Comparison of ENCODE assay signal across 20 cellular contexts in the genomic region with DNA sequence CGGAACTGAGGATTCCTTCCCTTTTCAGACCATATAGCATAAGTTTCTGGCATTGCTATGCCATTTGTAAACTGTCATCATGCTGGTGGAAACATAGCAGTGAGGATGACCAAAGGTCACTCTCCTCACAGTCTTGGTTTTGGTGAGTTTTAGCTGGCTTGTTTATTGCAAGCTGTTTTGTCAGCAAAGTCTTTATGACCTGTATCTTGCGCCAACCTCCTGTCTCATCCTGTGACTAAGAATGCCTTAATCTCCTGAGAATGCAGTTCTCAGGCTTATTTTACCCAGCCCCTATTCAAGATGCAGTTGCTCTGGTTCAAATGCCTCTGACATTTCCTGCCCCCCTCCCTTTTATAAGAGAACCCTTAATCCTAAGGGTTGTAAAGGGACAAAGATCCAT. TPM values are rescaled to one million over a fixed set of nuclear protein-coding genes. Genes with fewer than 3 reads are reported as not detected.
DNase-seq lines count a peak whose midpoint lies in the region; ATAC-seq and TF ChIP-seq lines count a peak whose summit lies in the region.
"Had no signal": no experiment of that assay in that cellular context is flagged by ENCODE, and none has a peak within 500 bp of the region (broad histone marks: within the 10 kb centered on the region; RNA-seq: fewer than 3 reads in every experiment).

No MANE protein-coding gene starts in this region.

- no peaks in the 10 kb centered on the region for H3K9me3 ChIP-seq in MG63
- H3K9me3 ChIP-seq in mesodermal cell (ENCODE audit: control insufficient read depth, low read length), result peaks cover 6% of the 10 kb centered on the region
- no peaks in the 10 kb centered on the region for H3K9me3 ChIP-seq in tibial artery
- H3K9me3 ChIP-seq: body of pancreas, Caco-2, heart left ventricle, SJSA1 had no signal

- TF ChIP-seq CTCF in epithelial cell of esophagus (IDR thresholded peaks at IDR 0.05; ENCODE audit: insufficient read depth, low read depth, low read length, missing control alignments), result no peak
- TF ChIP-seq CTCF in tibial artery (IDR thresholded peaks at IDR 0.05), result no peak

- no peak for ATAC-seq in left colon
- ATAC-seq: activated CD8-positive, alpha-beta T cell treated with anti-CD3 and anti-CD28 coated beads, Interleukin-2, amount 10 ng/mL, durations not matched to agents 7 days and 5 days; body of pancreas; heart left ventricle; left cardiac atrium; naive thymus-derived CD4-positive, alpha-beta T cell had no signal

- H3K4me1 ChIP-seq in mesodermal cell (ENCODE audit: control insufficient read depth, insufficient read depth, low read length, poor library complexity, severe bottlenecking) (peaks cover 8% of the 10 kb centered on the region), tibial artery (no peaks in the 10 kb centered on the region)
- H3K4me1 ChIP-seq: body of pancreas, Caco-2, heart left ventricle had no signal

- H3K27me3 ChIP-seq in MG63 (no peaks in the 10 kb centered on the region), tibial artery (no peaks in the 10 kb centered on the region)
- H3K27me3 ChIP-seq: body of pancreas, SJSA1 had no signal

- H3K27ac ChIP-seq in mesodermal cell (ENCODE audit: low read depth, low read length, severe bottlenecking), result peak overlapping the region; percentile 48
- no peak overlapping the region for H3K27ac ChIP-seq in tibial artery
- H3K27ac ChIP-seq: body of pancreas, heart left ventricle, SJSA1, skin epidermis had no signal

- DNase-seq in AG08395 (ENCODE audit: low spot score) (peak; percentile 28), MG63 (peak; percentile 80), epithelial cell of esophagus (ENCODE audit: low read depth) (peak; percentile 77), left colon (no peak), DMS53 treated with DMSO at 0.1 percent for 48 hours (lab: John Stamatoyannopoulos, UW; ENCODE audit: unreplicated experiment) (no peak), tibial artery (no peak)
- no peak for DNase-seq in stimulated activated CD4-positive, alpha-beta T cell treated with anti-CD3 and anti-CD28 coated beads, Interleukin-15, amount 100 ng/mL, for 24 hours
- DNase-seq: ACHN; activated CD8-positive, alpha-beta T cell treated with anti-CD3 and anti-CD28 coated beads, Interleukin-2, amount 10 ng/mL, durations not matched to agents 7 days and 5 days; activated effector memory CD4-positive, alpha-beta T cell treated with Interleukin-2 at 50 U/mL for 16 hours; body of pancreas; Caco-2; heart left ventricle; left cardiac atrium; MV-4-11; naive thymus-derived CD4-positive, alpha-beta T cell; NK-92 treated with Interleukin-12 subunit alpha and Interleukin-12 subunit beta, amount 100 ng/mL, for 24 hours had no signal

- H3K4me3 ChIP-seq in MG63 (no peak overlapping the region), epithelial cell of esophagus (ENCODE audit: low read length) (no peak overlapping the region), mesodermal cell (ENCODE audit: extremely low read depth, insufficient read depth, low read length, poor library complexity, severe bottlenecking) (no peak overlapping the region), tibial artery (no peak overlapping the region)
- H3K4me3 ChIP-seq: body of pancreas, heart left ventricle, SJSA1, skin epidermis had no signal

- H3K36me3 ChIP-seq in MG63 (no peaks in the 10 kb centered on the region), mesodermal cell (ENCODE audit: control insufficient read depth, insufficient read depth, low read length) (no peaks in the 10 kb centered on the region), tibial artery (no peaks in the 10 kb centered on the region)
- H3K36me3 ChIP-seq: heart left ventricle, SJSA1 had no signal

- WGBS in mesodermal cell (ENCODE audit: insufficient coverage in 2 of 2), 2 experiments, result 60 to 80% methylated on average over 1 of the region's 2 CpGs

- intact Hi-C loops in left colon (cut with DNase I, micrococcal nuclease), result no loop called here
- intact Hi-C loops in tibial artery (cut with DNase I; ENCODE audit: low total_unique reads), result no loop called here

RNA-seq across cellular contexts. Expression of a gene that starts 26.7 kb away (rescaled TPM):
- not detected in 2 replicates for total RNA-seq in MG63 (2014; rRNA removed; shearing (Covaris generic); ENCODE audit: low replicate concordance)
- 2.3 TPM for polyA plus RNA-seq in mesodermal cell (2013, experiment 1 of 2)
- 2.2 TPM for polyA plus RNA-seq in mesodermal cell (2013, experiment 2 of 2)
- total RNA-seq in left colon, result under 1 TPM in 1 of 2 donors, not detected in 1; 0.20 TPM
- total RNA-seq: activated CD8-positive, alpha-beta T cell treated with anti-CD3 and anti-CD28 coated beads, Interleukin-2, amount 10 ng/mL, durations not matched to agents 7 days and 5 days; Caco-2; naive thymus-derived CD4-positive, alpha-beta T cell; SJSA1 had no signal
- polyA plus RNA-seq: naive thymus-derived CD4-positive, alpha-beta T cell had no signal

Comparison
In these comparisons a context has a peak if more than half of its experiments do, and no peak if none do; other contexts are left out.
1. DNase-seq: peak in AG08395 (single experiment), MG63 (single experiment) and epithelial cell of esophagus (single experiment); none in stimulated activated CD4-positive, alpha-beta T cell treated with anti-CD3 and anti-CD28 coated beads, Interleukin-15, amount 100 ng/mL, for 24 hours (single experiment), left colon (0 of 2), DMS53 treated with DMSO at 0.1 percent for 48 hours (single experiment) and tibial artery (0 of 2).